Comparison of ENCODE assay signal across 24 cellular contexts in genomic region chr1:22864886-22865285, GRCh38.
"Had no signal": no experiment of that assay in that cellular context is flagged by ENCODE, and none has a peak within 500 bp of the region (broad histone marks: within the 10 kb centered on the region; RNA-seq: fewer than 3 reads in every experiment).

No MANE protein-coding gene starts in this region.

- FAIRE-seq: urothelium cell line had no signal

- H3K9me3 ChIP-seq: suprapubic skin, testis, thoracic aorta, thyroid gland, transverse colon, upper lobe of left lung, upper lobe of right lung, uterus, vagina had no signal

- H3K27ac ChIP-seq: stomach, suprapubic skin, testis, thoracic aorta, thyroid gland, tibial nerve, transverse colon, upper lobe of left lung, upper lobe of right lung, uterus, vagina had no signal

- H3K4me1 ChIP-seq: stomach, suprapubic skin, testis, tibial nerve, transverse colon, upper lobe of left lung, upper lobe of right lung, uterus, vagina had no signal

- DNase-seq: stimulated activated CD4-positive, alpha-beta T cell treated with anti-CD3 and anti-CD28 coated beads, Interleukin-2, amount 100 ng/mL, for 48 hours; stimulated activated CD4-positive, alpha-beta T cell treated with anti-CD3 and anti-CD28 coated beads, Interleukin-4, amount 100 ng/mL, for 1 hour; stimulated activated CD4-positive, alpha-beta T cell treated with anti-CD3 and anti-CD28 coated beads, Interleukin-4, amount 100 ng/mL, for 24 hours; stimulated activated CD4-positive, alpha-beta T cell treated with anti-CD3 and anti-CD28 coated beads, Interleukin-4, amount 100 ng/mL, for 4 hours; stimulated activated CD8-positive, alpha-beta memory T cell treated with anti-CD3 and anti-CD28 coated beads, Interleukin-4, amount 100 ng/mL, for 48 hours; stimulated activated naive B cell treated with anti-CD40 and anti-IgM and Interleukin-4, amounts not matched to agents 10 μg/mL and 1 μg/mL and 100 μg/mL, for 72 hours; stimulated activated naive CD4-positive, alpha-beta T cell; stimulated activated naive CD4-positive, alpha-beta T cell treated with Interleukin-2 at 50 U/mL for 16 hours; stimulated activated naive CD8-positive, alpha-beta T cell treated with anti-CD3 and anti-CD28 coated beads, Interleukin-15, amount 100 ng/mL, for 72 hours; stimulated activated naive CD8-positive, alpha-beta T cell treated with anti-CD3 and anti-CD28 coated beads, Interleukin-15, Interleukin-2, amounts not matched to agents 100 U/mL and 50 U/mL, for 24 hours; stomach; substantia nigra; testis; thyroid gland; transverse colon; trophoblast cell; upper lobe of right lung; uterus had no signal

- H3K4me3 ChIP-seq: stomach, suprapubic skin, testis, thoracic aorta, thyroid gland, tibial nerve, transverse colon, upper lobe of left lung, upper lobe of right lung, uterus, vagina had no signal

- H3K27me3 ChIP-seq: stomach, suprapubic skin, testis, thyroid gland, transverse colon, upper lobe of left lung, upper lobe of right lung, uterus, vagina had no signal

- H3K36me3 ChIP-seq: stomach, suprapubic skin, thoracic aorta, thyroid gland, transverse colon, upper lobe of left lung, upper lobe of right lung, uterus, vagina had no signal
